8 cellular contexts compared by ENCODE assay signal in genomic region chr5:123371575-123372179, GRCh38. TPM values are rescaled to one million over a fixed set of nuclear protein-coding genes. Genes with fewer than 3 reads are reported as not detected.
A peak's percentile ranks its signal among the peaks of the same experiment; 100 is the strongest.
DNase-seq lines count a peak whose midpoint lies in the region; ATAC-seq, FAIRE-seq and TF ChIP-seq lines count a peak whose summit lies in the region.

No MANE protein-coding gene starts in this region.

- no peak overlapping the region for H3K23ac ChIP-seq in neuronal stem cell (ENCODE audit: low read depth, low read length, poor library complexity)

- no peak overlapping the region for H3K14ac ChIP-seq in neuronal stem cell (ENCODE audit: low read length)

- DNase-seq in GM19239 (ENCODE audit: insufficient read length, low spot score): no peak
- DNase-seq in T-helper 9 cell: peak; percentile 34
- DNase-seq in epithelial cell of proximal tubule (ENCODE audit: low read depth): no peak
- peak; percentile 46 for DNase-seq in neuronal stem cell (ENCODE audit: low spot score)
- no peak for DNase-seq in NCI-H2171 (lab: John Stamatoyannopoulos, UW)

- no CpG with 5 or more reads among the region's 4 CpGs for WGBS in neuronal stem cell (ENCODE audit: extremely low coverage in 2 of 2, insufficient read length in 2 of 2, insufficient replicate concordance in 1 of 2), 2 donors

- no peak overlapping the region for H3K4ac ChIP-seq in neuronal stem cell (ENCODE audit: low read length)

- no peak overlapping the region for H2BK5ac ChIP-seq in neuronal stem cell (ENCODE audit: low read length)

- H3K9me3 ChIP-seq in neuronal stem cell (replicated peaks in 1 of 2; ENCODE audit: control insufficient read depth in 2 of 2, insufficient read depth in 1 of 2, low read depth in 1 of 2, low read length in 2 of 2): no peaks in the 10 kb centered on the region

- H3K4me3 ChIP-seq in epithelial cell of proximal tubule (ENCODE audit: low read depth, low read length) (no peak overlapping the region), neuronal stem cell (ENCODE audit: low read length in 2 of 2) (no peak overlapping the region)

- H3K27me3 ChIP-seq in neuronal stem cell (ENCODE audit: control insufficient read depth in 3 of 3, insufficient read depth in 3 of 3, low read depth in 1 of 3, low read length in 3 of 3): no peaks in the 10 kb centered on the region

- TF ChIP-seq CTCF in C4-2B (conservative IDR thresholded peaks at IDR 0.05): peak; percentile 77
- TF ChIP-seq CTCF in epithelial cell of proximal tubule (conservative IDR thresholded peaks at IDR 0.05; ENCODE audit: low read depth, low read length): peak; percentile 77

- ATAC-seq in GM21825 (IDR thresholded peaks at IDR 0.05; ENCODE audit: unreplicated experiment): no peak
- no peak for ATAC-seq in GM18511 (IDR thresholded peaks at IDR 0.05; ENCODE audit: unreplicated experiment)

- H3K79me1 ChIP-seq in neuronal stem cell (ENCODE audit: low read depth, low read length): no peaks in the 10 kb centered on the region

- H2BK15ac ChIP-seq in neuronal stem cell (ENCODE audit: low read length): no peak overlapping the region

- peaks cover 6 to 97% of the 10 kb centered on the region in 2 donors for H3K36me3 ChIP-seq in neuronal stem cell (replicated peaks in 1 of 2; ENCODE audit: control insufficient read depth in 2 of 2, insufficient read depth in 2 of 2, low read length in 2 of 2)

- H2AFZ ChIP-seq in neuronal stem cell (ENCODE audit: low read length): no peak overlapping the region

- no peak overlapping the region for H4K8ac ChIP-seq in neuronal stem cell (ENCODE audit: low read depth, low read length)

- peak; percentile 77 for FAIRE-seq in GM19239 (lab: Jason Lieb, UNC)

- H3K27ac ChIP-seq in C4-2B (no peak overlapping the region), neuronal stem cell (replicated peaks; ENCODE audit: low read length) (no peak overlapping the region)

- no peak overlapping the region for H2BK12ac ChIP-seq in neuronal stem cell (ENCODE audit: low read length)

- no peaks in the 10 kb centered on the region for H3K4me1 ChIP-seq in neuronal stem cell (ENCODE audit: control insufficient read depth in 2 of 2, insufficient read depth in 1 of 2, low read depth in 1 of 2, low read length in 2 of 2)

- H3K4me2 ChIP-seq in neuronal stem cell (ENCODE audit: insufficient read depth, low read length, poor library complexity, severe bottlenecking): no peak overlapping the region

- no peak overlapping the region for H3K9ac ChIP-seq in neuronal stem cell (ENCODE audit: low read depth, low read length, poor library complexity)

- no peak overlapping the region for H4K91ac ChIP-seq in neuronal stem cell (ENCODE audit: low read depth, low read length, poor library complexity)

- no peak overlapping the region for H2AK5ac ChIP-seq in neuronal stem cell (ENCODE audit: low read depth, low read length)

- H2BK120ac ChIP-seq in neuronal stem cell (ENCODE audit: low read depth, low read length): no peak overlapping the region

- no peak overlapping the region for H3K18ac ChIP-seq in neuronal stem cell (ENCODE audit: low read length)

RNA-seq across cellular contexts. Expression of gene CEP120, which starts 51.5 kb away (rescaled TPM):
- total RNA-seq in epithelial cell of proximal tubule: 13.7 and 14.4 TPM in 2 replicates
- polyA plus RNA-seq in neuronal stem cell (2013, experiment 1 of 2): 13.0 TPM
- polyA plus RNA-seq in neuronal stem cell (2013, experiment 2 of 2): 13.5 TPM

Comparison
In these comparisons a context has a peak if more than half of its experiments do, and no peak if none do; other contexts are left out.
1. DNase-seq: peak in T-helper 9 cell (single experiment) and neuronal stem cell (single experiment); none in GM19239 (single experiment), epithelial cell of proximal tubule (single experiment) and NCI-H2171 (single experiment).